ENCODE assay signal across 15 cellular contexts in genomic region chr2:167134381-167135072, GRCh38.
DNase-seq lines count a peak whose midpoint lies in the region; ATAC-seq, FAIRE-seq and TF ChIP-seq lines count a peak whose summit lies in the region.
"Had no signal": no experiment of that assay in that cellular context is flagged by ENCODE, and none has a peak within 500 bp of the region (broad histone marks: within the 10 kb centered on the region; RNA-seq: fewer than 3 reads in every experiment).

No MANE protein-coding gene starts in this region.

- peak; percentile 92 for DNase-seq in A172 (ENCODE audit: low spot score)
- DNase-seq in H54 (ENCODE audit: insufficient read length, low spot score), result peak; percentile 12
- DNase-seq in Panc1 (ENCODE audit: low read depth, low spot score), result peak; percentile 61
- DNase-seq in epithelial cell of prostate (ENCODE audit: low read depth, low spot score), result peak; percentile 59
- no peak for DNase-seq in stimulated activated CD4-positive, alpha-beta T cell treated with anti-CD3 and anti-CD28 coated beads, Interleukin-2, amount 100 ng/mL, for 48 hours
- DNase-seq in Karpas-422, result no peak
- DNase-seq in trophoblast cell, result no peak
- DNase-seq: dorsolateral prefrontal cortex; KBM-7; naive thymus-derived CD4-positive, alpha-beta T cell; stimulated activated naive CD8-positive, alpha-beta T cell treated with anti-CD3 and anti-CD28 coated beads, Interleukin-15, amount 100 ng/mL, for 72 hours had no signal

- intact Hi-C loops in Panc1 (cut with micrococcal nuclease; ENCODE audit: unreplicated experiment), result no loop called here

- no peak overlapping the region for H2BK5ac ChIP-seq in trophoblast cell (ENCODE audit: low read depth, low read length, poor library complexity)

- no peak overlapping the region for H3K4ac ChIP-seq in trophoblast cell (ENCODE audit: low read depth, low read length)

- H2AFZ ChIP-seq in Karpas-422 (ENCODE audit: low read length), result no peak overlapping the region
- H2AFZ ChIP-seq in trophoblast cell (ENCODE audit: insufficient read depth, low read length, poor library complexity), result no peak overlapping the region

- TF ChIP-seq POLR2A in H54 (IDR thresholded peaks at IDR 0.05; ENCODE audit: low read depth, low read length), result no peak

- H2AK5ac ChIP-seq in trophoblast cell (ENCODE audit: low read length), result no peak overlapping the region

- H3K4me1 ChIP-seq in Panc1 (ENCODE audit: control insufficient read depth, insufficient read depth, low read length) (no peaks in the 10 kb centered on the region), Karpas-422 (ENCODE audit: low read length) (no peaks in the 10 kb centered on the region), trophoblast cell (ENCODE audit: control insufficient read depth in 1 of 2, insufficient read depth in 2 of 2, low read length in 2 of 2) (no peaks in the 10 kb centered on the region)

- in situ Hi-C loops in Panc1 (cut with HindIII; ENCODE audit: low pct_unique_long_range_greater_than_20kb, low sequenced_read_pairs), result no loop called here

- H4K12ac ChIP-seq in trophoblast cell (ENCODE audit: low read depth, low read length), result no peak overlapping the region

- BruUV-seq in Panc1 (replicated peaks; lab: Mats Ljungman, UMichigan), result no TSS peak

- no peak overlapping the region for H3K9ac ChIP-seq in Karpas-422 (ENCODE audit: low read length)
- no peak overlapping the region for H3K9ac ChIP-seq in trophoblast cell (ENCODE audit: low read length)
- H3K9ac ChIP-seq: BLaER1 treated with 17β-estradiol and CSF1 and Interleukin-3, amounts not matched to agents 10 nM and 100 nM had no signal

- no peaks in the 10 kb centered on the region for H3K9me2 ChIP-seq in Karpas-422 (replicated peaks; ENCODE audit: insufficient read depth, low read length)

- ATAC-seq in Panc1 (peak; percentile 92), HG02763 (IDR thresholded peaks at IDR 0.05; ENCODE audit: unreplicated experiment) (no peak)
- ATAC-seq: naive thymus-derived CD4-positive, alpha-beta T cell; stimulated activated naive CD8-positive, alpha-beta T cell treated with anti-CD3 and anti-CD28 coated beads, Interleukin-15, amount 100 ng/mL, for 72 hours had no signal

- H3K9me3 ChIP-seq in Panc1 (ENCODE audit: control insufficient read depth, insufficient read depth, low read depth, low read length) (no peaks in the 10 kb centered on the region), Karpas-422 (ENCODE audit: low read length) (no peaks in the 10 kb centered on the region), trophoblast cell (ENCODE audit: insufficient read depth, low read depth, low read length) (no peaks in the 10 kb centered on the region)
- H3K9me3 ChIP-seq: BLaER1 treated with 17β-estradiol and CSF1 and Interleukin-3, amounts not matched to agents 10 nM and 100 nM had no signal

- CTCF ChIA-PET in Panc1 (lab: Charles Lee), result no interaction called here

- H3K4me2 ChIP-seq in Karpas-422 (ENCODE audit: low read depth, low read length, poor library complexity, severe bottlenecking), result no peak overlapping the region
- H3K4me2 ChIP-seq in trophoblast cell (ENCODE audit: low read length), result no peak overlapping the region

- H3K36me3 ChIP-seq in Panc1 (ENCODE audit: control insufficient read depth, insufficient read depth, low read length) (no peaks in the 10 kb centered on the region), Karpas-422 (ENCODE audit: insufficient read depth, low read length) (no peaks in the 10 kb centered on the region), trophoblast cell (ENCODE audit: control insufficient read depth in 1 of 2, insufficient read depth in 2 of 2, low read length in 2 of 2) (no peaks in the 10 kb centered on the region)
- H3K36me3 ChIP-seq: BLaER1 treated with 17β-estradiol and CSF1 and Interleukin-3, amounts not matched to agents 10 nM and 100 nM had no signal

- H3K14ac ChIP-seq in trophoblast cell (ENCODE audit: low read length), result no peak overlapping the region

- no peak overlapping the region for H3K4me3 ChIP-seq in Panc1 (ENCODE audit: low read depth in 2 of 2, low read length in 2 of 2)
- H3K4me3 ChIP-seq in Karpas-422 (ENCODE audit: low read length), result no peak overlapping the region
- no peak overlapping the region for H3K4me3 ChIP-seq in trophoblast cell (ENCODE audit: low read depth, low read length)
- H3K4me3 ChIP-seq: BLaER1 treated with 17β-estradiol and CSF1 and Interleukin-3, amounts not matched to agents 10 nM and 100 nM; dorsolateral prefrontal cortex had no signal

- WGBS in trophoblast cell (ENCODE audit: extremely low coverage, insufficient coverage, insufficient read length), result no CpG with 5 or more reads among the region's 6 CpGs

- H3K79me2 ChIP-seq in Karpas-422 (ENCODE audit: low read length), result no peaks in the 10 kb centered on the region
- no peaks in the 10 kb centered on the region for H3K79me2 ChIP-seq in trophoblast cell (ENCODE audit: control insufficient read depth, insufficient read depth, low read length, poor library complexity)

- H2BK12ac ChIP-seq in trophoblast cell (ENCODE audit: low read length), result no peak overlapping the region

- no peak overlapping the region for H3K18ac ChIP-seq in trophoblast cell (ENCODE audit: low read length)

- no peaks in the 10 kb centered on the region for H4K20me1 ChIP-seq in Karpas-422 (ENCODE audit: insufficient read depth, low read depth, low read length)
- H4K20me1 ChIP-seq: BLaER1 treated with 17β-estradiol and CSF1 and Interleukin-3, amounts not matched to agents 10 nM and 100 nM had no signal

- POLR2A ChIA-PET in Panc1 (lab: Charles Lee), result no interaction called here

- H3K27me3 ChIP-seq in Panc1 (ENCODE audit: control insufficient read depth, insufficient read depth, low read length), result no peaks in the 10 kb centered on the region
- no peaks in the 10 kb centered on the region for H3K27me3 ChIP-seq in Karpas-422 (ENCODE audit: low read length)
- no peaks in the 10 kb centered on the region for H3K27me3 ChIP-seq in trophoblast cell (ENCODE audit: insufficient read depth, low read length)
- H3K27me3 ChIP-seq: BLaER1 treated with 17β-estradiol and CSF1 and Interleukin-3, amounts not matched to agents 10 nM and 100 nM had no signal

- H4K8ac ChIP-seq in trophoblast cell (ENCODE audit: low read depth, low read length), result no peak overlapping the region

- TF ChIP-seq CTCF in Panc1 (IDR thresholded peaks at IDR 0.05), result no peak

- no peak overlapping the region for H2BK120ac ChIP-seq in trophoblast cell (ENCODE audit: insufficient read depth, low read length, poor library complexity)

- H3K27ac ChIP-seq in Panc1 (ENCODE audit: low read length) (no peak overlapping the region), epithelial cell of prostate (peak overlapping the region; percentile 74), Karpas-422 (ENCODE audit: low read length) (no peak overlapping the region), trophoblast cell (ENCODE audit: low read depth, low read length) (no peak overlapping the region)
- H3K27ac ChIP-seq: BLaER1 treated with 17β-estradiol and CSF1 and Interleukin-3, amounts not matched to agents 10 nM and 100 nM; dorsolateral prefrontal cortex had no signal

- H4K91ac ChIP-seq in trophoblast cell (ENCODE audit: low read depth, low read length), result no peak overlapping the region

- no peaks in the 10 kb centered on the region for H3K79me1 ChIP-seq in trophoblast cell (ENCODE audit: low read length)

- H3K23ac ChIP-seq in trophoblast cell (ENCODE audit: low read length), result no peak overlapping the region

- FAIRE-seq in H54 (lab: Jason Lieb, UNC), result peak; percentile 97
- FAIRE-seq: GM12891, TTC549 had no signal

Comparison
In these comparisons a context has a peak if more than half of its experiments do, and no peak if none do; other contexts are left out.
1. DNase-seq: peak in A172 (single experiment), H54 (single experiment), Panc1 (single experiment) and epithelial cell of prostate (single experiment); none in stimulated activated CD4-positive, alpha-beta T cell treated with anti-CD3 and anti-CD28 coated beads, Interleukin-2, amount 100 ng/mL, for 48 hours (0 of 2), Karpas-422 (single experiment) and trophoblast cell (0 of 2).